In genomic region chr14:104932676-104933631, GRCh38 we compare ENCODE assay signal across 8 cellular contexts. TPM values are rescaled to one million over a fixed set of nuclear protein-coding genes. Genes with fewer than 3 reads are reported as not detected.
DNase-seq lines count a peak whose midpoint lies in the region; ATAC-seq and TF ChIP-seq lines count a peak whose summit lies in the region.

No MANE protein-coding gene starts in this region.

- no peaks in the 10 kb centered on the region for H3K9me3 Mint-ChIP-seq in central memory CD8-positive, alpha-beta T cell

- H3K4me3 ChIP-seq in kidney epithelial cell (ENCODE audit: low read depth, low read length): peak overlapping the region; percentile 30

- H3K27ac Mint-ChIP-seq in central memory CD8-positive, alpha-beta T cell (ENCODE audit: low read depth): no peak overlapping the region

- peak overlapping the region; percentile 66 for H3K4me3 Mint-ChIP-seq in central memory CD8-positive, alpha-beta T cell

- peaks cover 4% of the 10 kb centered on the region for H3K36me3 Mint-ChIP-seq in central memory CD8-positive, alpha-beta T cell (ENCODE audit: insufficient read depth)

- H3K36me3 ChIP-seq in kidney epithelial cell (ENCODE audit: control insufficient read depth, insufficient read depth, low read length): no peaks in the 10 kb centered on the region

- TF ChIP-seq CTCF in kidney epithelial cell (IDR thresholded peaks at IDR 0.05; ENCODE audit: insufficient read depth, low read length, poor library complexity, severe bottlenecking): peak; percentile 44

- peaks cover 45% of the 10 kb centered on the region for H3K27me3 ChIP-seq in kidney epithelial cell (ENCODE audit: control insufficient read depth, insufficient read depth, low read length)

- peak; percentile 83 to 87 for ATAC-seq in activated CD4-positive, CD25-positive, alpha-beta regulatory T cell treated with anti-CD3 and anti-CD28 coated beads, Interleukin-2, amount 50 U/mL, for 24 hours
- peak; percentile 79 for ATAC-seq in central memory CD8-positive, alpha-beta T cell (replicated peaks; ENCODE audit: extremely low read depth, poor library complexity, severe bottlenecking)
- ATAC-seq in HG03196 (IDR thresholded peaks at IDR 0.05; ENCODE audit: unreplicated experiment): no peak

- H3K27me3 Mint-ChIP-seq in central memory CD8-positive, alpha-beta T cell: peaks cover 26% of the 10 kb centered on the region

- DNase-seq in CMK (ENCODE audit: low read depth) (peak; percentile 72), HCEC 1CT (peak; percentile 76), NCI-H2196 (lab: John Stamatoyannopoulos, UW; ENCODE audit: unreplicated experiment) (peak; percentile 81), kidney epithelial cell (ENCODE audit: low read depth) (peak; percentile 7)
- DNase-seq in central memory CD8-positive, alpha-beta T cell (ENCODE audit: low spot score in 2 of 2): peak; percentile 64 to 79
- peak; percentile 77 to 85 for DNase-seq in stimulated activated CD4-positive, alpha-beta T cell treated with anti-CD3 and anti-CD28 coated beads, Interleukin-15, amount 100 ng/mL, for 48 hours (ENCODE audit: low read depth in 2 of 2)

- peaks cover 5% of the 10 kb centered on the region for H3K4me1 Mint-ChIP-seq in central memory CD8-positive, alpha-beta T cell

RNA-seq across cellular contexts. Expression of gene PLD4, which starts 8.3 kb away (rescaled TPM):
- total RNA-seq in kidney epithelial cell: 0.04 and 0.68 TPM in 2 replicates

RNA-seq across cellular contexts. Expression of gene AHNAK2, which starts 45.2 kb away (rescaled TPM):
- 121 and 140 TPM in 2 replicates for total RNA-seq in kidney epithelial cell

RNA-seq across cellular contexts. Expression of gene CLBA1, which starts 52.6 kb away (rescaled TPM):
- 12.6 and 17.1 TPM in 2 replicates for total RNA-seq in kidney epithelial cell

Comparison
In these comparisons a context has a peak if more than half of its experiments do, and no peak if none do; other contexts are left out.
1. DNase-seq: peak in every context shown above with its lines; median percentile 81 in NCI-H2196; 81 in stimulated activated CD4-positive, alpha-beta T cell treated with anti-CD3 and anti-CD28 coated beads, Interleukin-15, amount 100 ng/mL, for 48 hours; 76 in HCEC 1CT; 72 in CMK; 72 in central memory CD8-positive, alpha-beta T cell; 7 in kidney epithelial cell.